ENCODE assay signal across 20 cellular contexts in genomic region chr1:81848880-81849500, GRCh38. TPM values are rescaled to one million over a fixed set of nuclear protein-coding genes. Genes with fewer than 3 reads are reported as not detected.
DNase-seq lines count a peak whose midpoint lies in the region; ATAC-seq and TF ChIP-seq lines count a peak whose summit lies in the region.
"Had no signal": no experiment of that assay in that cellular context is flagged by ENCODE, and none has a peak within 500 bp of the region (broad histone marks: within the 10 kb centered on the region; RNA-seq: fewer than 3 reads in every experiment).

No MANE protein-coding gene starts in this region.

- no peaks in the 10 kb centered on the region for H3K27me3 Mint-ChIP-seq in endodermal cell (ENCODE audit: insufficient read depth)
- H3K27me3 Mint-ChIP-seq: central memory CD8-positive, alpha-beta T cell; effector memory CD8-positive, alpha-beta T cell had no signal

- peaks cover 36% of the 10 kb centered on the region for H3K4me1 ChIP-seq in endodermal cell (ENCODE audit: control insufficient read depth, insufficient read depth, low read length)
- H3K4me1 ChIP-seq: uterus had no signal

- WGBS in endodermal cell (ENCODE audit: insufficient coverage in 1 of 2, insufficient read length in 1 of 2), 2 experiments, result 18% methylated on average over 3 of the region's 3 CpGs; no CpG with 5 or more reads in 1 of the 2 experiments

- peaks cover 66% of the 10 kb centered on the region for H3K4me1 Mint-ChIP-seq in endodermal cell
- H3K4me1 Mint-ChIP-seq: central memory CD8-positive, alpha-beta T cell had no signal

- H3K27ac ChIP-seq in endodermal cell (ENCODE audit: low read depth, low read length), result no peak overlapping the region
- H3K27ac ChIP-seq: adrenal gland, hepatocyte, right atrium auricular region, uterus had no signal

- H3K9me3 Mint-ChIP-seq in endodermal cell, result no peaks in the 10 kb centered on the region
- H3K9me3 Mint-ChIP-seq: CD8-positive, alpha-beta T cell; mesothelial cell of epicardium had no signal

- no peak for TF ChIP-seq CTCF in endodermal cell (conservative IDR thresholded peaks at IDR 0.05)

- ATAC-seq in GM19455 (IDR thresholded peaks at IDR 0.05; ENCODE audit: unreplicated experiment), result no peak
- ATAC-seq in HG02588 (IDR thresholded peaks at IDR 0.05; ENCODE audit: unreplicated experiment), result no peak
- ATAC-seq in HG02610 (IDR thresholded peaks at IDR 0.05; ENCODE audit: unreplicated experiment), result no peak
- ATAC-seq: CD8-positive, alpha-beta T cell; effector memory CD8-positive, alpha-beta T cell; K562 had no signal

- no peaks in the 10 kb centered on the region for H3K27me3 ChIP-seq in endodermal cell (ENCODE audit: control insufficient read depth, insufficient read depth, low read length, poor library complexity, severe bottlenecking)
- H3K27me3 ChIP-seq: adrenal gland, hepatocyte, right atrium auricular region, uterus had no signal

- H3K4me3 ChIP-seq in endodermal cell (ENCODE audit: low read length), result peak overlapping the region; percentile 59
- H3K4me3 ChIP-seq: adrenal gland, hepatocyte, K562, right atrium auricular region, uterus had no signal

- DNase-seq in DMS53 treated with DMSO at 0.1 percent for 48 hours (lab: John Stamatoyannopoulos, UW; ENCODE audit: unreplicated experiment), result peak; percentile 67
- DNase-seq in NCI-H1105 treated with DMSO at 0.1 percent for 48 hours (lab: John Stamatoyannopoulos, UW), result peak; percentile 86
- peak; percentile 12 for DNase-seq in NCI-H345 treated with DMSO at 0.1 percent for 48 hours (lab: John Stamatoyannopoulos, UW; ENCODE audit: unreplicated experiment)
- no peak for DNase-seq in endodermal cell
- DNase-seq in GOT3 (lab: John Stamatoyannopoulos, UW), result no peak
- DNase-seq: adrenal gland; CD8-positive, alpha-beta T cell; effector memory CD8-positive, alpha-beta T cell; nucleus accumbens; T-helper 1 cell; uterus had no signal

- H3K9ac ChIP-seq in endodermal cell (ENCODE audit: extremely low read depth, low read length, poor library complexity, severe bottlenecking), result no peak overlapping the region

- H3K27ac Mint-ChIP-seq in endodermal cell, result peak overlapping the region; percentile 85
- H3K27ac Mint-ChIP-seq: CD8-positive, alpha-beta T cell; effector memory CD8-positive, alpha-beta T cell; mesothelial cell of epicardium had no signal

- no peak overlapping the region for H3K4me3 Mint-ChIP-seq in endodermal cell
- H3K4me3 Mint-ChIP-seq: CD8-positive, alpha-beta T cell; central memory CD8-positive, alpha-beta T cell; effector memory CD8-positive, alpha-beta T cell; mesothelial cell of epicardium had no signal

- H3K36me3 Mint-ChIP-seq in endodermal cell (ENCODE audit: low read depth), result peaks cover 14% of the 10 kb centered on the region
- H3K36me3 Mint-ChIP-seq: CD8-positive, alpha-beta T cell; mesothelial cell of epicardium had no signal

- no peaks in the 10 kb centered on the region for H3K9me3 ChIP-seq in endodermal cell (ENCODE audit: control insufficient read depth, low read length)
- H3K9me3 ChIP-seq: adrenal gland, right atrium auricular region, uterus had no signal

- peaks cover 5% of the 10 kb centered on the region for H3K36me3 ChIP-seq in endodermal cell (ENCODE audit: control insufficient read depth, insufficient read depth, low read length)
- H3K36me3 ChIP-seq: adrenal gland, right atrium auricular region, uterus had no signal

RNA-seq across cellular contexts. Expression of gene ADGRL2, which starts 48.3 kb away (rescaled TPM):
- 10 to 100 TPM; 61.6 to 76.4 TPM for total RNA-seq in endodermal cell
- 173 TPM for polyA plus RNA-seq in endodermal cell (2013, experiment 1 of 2)
- polyA plus RNA-seq in endodermal cell (2013, experiment 2 of 2), result 161 TPM
- total RNA-seq: activated CD8-positive, alpha-beta memory T cell treated with anti-CD3 and anti-CD28 coated beads for 36 hours; CD8-positive, alpha-beta T cell had no signal

Comparison
In these comparisons a context has a peak if more than half of its experiments do, and no peak if none do; other contexts are left out.
1. DNase-seq: peak in DMS53 treated with DMSO at 0.1 percent for 48 hours (single experiment), NCI-H1105 treated with DMSO at 0.1 percent for 48 hours (single experiment) and NCI-H345 treated with DMSO at 0.1 percent for 48 hours (single experiment); none in endodermal cell (single experiment) and GOT3 (single experiment).